8 cellular contexts compared by ENCODE assay signal in the genomic region with DNA sequence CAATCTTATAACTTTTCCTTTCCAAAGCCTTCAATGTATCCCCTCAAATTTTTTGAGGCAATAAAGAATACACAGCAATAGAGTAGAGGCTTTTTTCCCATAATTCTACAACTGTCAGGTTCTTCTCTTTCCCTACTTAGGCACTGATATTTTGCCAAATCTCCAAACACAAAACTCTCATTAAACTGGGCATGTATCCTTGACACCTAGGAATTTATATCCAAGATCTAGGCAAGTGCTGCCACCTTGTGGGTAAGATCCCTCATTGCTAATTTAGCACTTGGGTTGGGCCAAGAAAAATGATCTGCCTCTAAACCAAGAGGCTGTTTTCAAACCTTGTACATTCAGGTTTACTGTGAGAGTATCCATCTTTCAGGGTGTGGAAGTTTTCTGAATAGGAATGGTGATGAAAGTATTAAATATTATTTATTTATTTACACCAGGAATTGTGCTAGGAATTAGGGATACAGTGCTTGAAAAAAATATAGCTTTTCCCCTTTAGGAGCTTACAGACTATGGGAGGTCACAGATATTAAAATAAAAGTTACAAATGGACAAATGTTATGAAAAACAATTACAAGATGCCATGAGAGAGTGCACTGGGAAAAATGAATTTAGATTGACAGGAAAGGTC. TPM values are rescaled to one million over a fixed set of nuclear protein-coding genes. Genes with fewer than 3 reads are reported as not detected.
DNase-seq lines count a peak whose midpoint lies in the region; ATAC-seq and TF ChIP-seq lines count a peak whose summit lies in the region.

No MANE protein-coding gene starts in this region.

- H3K4me3 Mint-ChIP-seq in Caco-2 (ENCODE audit: unreplicated experiment) = no peak overlapping the region

- H3K36me3 Mint-ChIP-seq in Caco-2 (ENCODE audit: insufficient read depth, unreplicated experiment) = peaks cover 5% of the 10 kb centered on the region

- H3K9me3 ChIP-seq in Caco-2 (no peaks in the 10 kb centered on the region), NT2/D1 (ENCODE audit: insufficient read depth, low read length) (peaks cover 11% of the 10 kb centered on the region; the same call in 1 of the 2 replicates), trophoblast cell (ENCODE audit: insufficient read depth, low read depth, low read length) (no peaks in the 10 kb centered on the region)

- no peak overlapping the region for H2BK5ac ChIP-seq in trophoblast cell (ENCODE audit: low read depth, low read length, poor library complexity)

- H4K8ac ChIP-seq in trophoblast cell (ENCODE audit: low read depth, low read length) = no peak overlapping the region

- BruUV-seq in Caco-2 (replicated peaks; lab: Mats Ljungman, UMichigan) = no TSS peak

- no peaks in the 10 kb centered on the region for H3K27me3 Mint-ChIP-seq in Caco-2 (ENCODE audit: insufficient read depth, unreplicated experiment)

- TF ChIP-seq CTCF in Caco-2 (IDR thresholded peaks at IDR 0.05; ENCODE audit: insufficient read depth in 1 of 2, low read depth in 1 of 2, low read length in 1 of 2, severe bottlenecking in 1 of 2, unreplicated experiment in 1 of 2) = peak; percentile 74 to 79

- H3K4ac ChIP-seq in trophoblast cell (ENCODE audit: low read depth, low read length) = no peak overlapping the region

- no peak for ATAC-seq in HG03280 (IDR thresholded peaks at IDR 0.05; ENCODE audit: unreplicated experiment)

- no peak overlapping the region for H4K91ac ChIP-seq in trophoblast cell (ENCODE audit: low read depth, low read length)

- peak; percentile 57 to 68 for DNase-seq in Caco-2
- peak; percentile 40 for DNase-seq in HPDE6-E6E7 (ENCODE audit: extremely low spot score)
- peak; percentile 55 for DNase-seq in NT2/D1 (ENCODE audit: low read depth, low spot score)
- DNase-seq in activated naive CD4-positive, alpha-beta T cell treated with Interleukin-2 at 50 U/mL for 16 hours = peak; percentile 53
- DNase-seq in germinal center (ENCODE audit: low spot score) = peak; percentile 66
- peak; percentile 43 to 86 for DNase-seq in trophoblast cell
- DNase-seq in mesenteric fat pad (ENCODE audit: low spot score) = no peak

- no peak overlapping the region for H3K27ac ChIP-seq in trophoblast cell (ENCODE audit: low read depth, low read length)

- POLR2A ChIA-PET in Caco-2 (lab: Charles Lee) = no interaction called here

- H3K9ac ChIP-seq in NT2/D1 (ENCODE audit: insufficient read length, low read depth) = no peak overlapping the region
- no peak overlapping the region for H3K9ac ChIP-seq in trophoblast cell (ENCODE audit: low read length)

- no peaks in the 10 kb centered on the region for H3K79me1 ChIP-seq in trophoblast cell (ENCODE audit: low read length)

- no peaks in the 10 kb centered on the region for H3K4me1 Mint-ChIP-seq in Caco-2 (ENCODE audit: low read depth, unreplicated experiment)

- H4K12ac ChIP-seq in trophoblast cell (ENCODE audit: low read depth, low read length) = no peak overlapping the region

- H3K27ac Mint-ChIP-seq in Caco-2 (ENCODE audit: unreplicated experiment) = no peak overlapping the region

- no peak overlapping the region for H2BK12ac ChIP-seq in trophoblast cell (ENCODE audit: low read length)

- no peaks in the 10 kb centered on the region for H3K79me2 ChIP-seq in trophoblast cell (ENCODE audit: control insufficient read depth, insufficient read depth, low read length, poor library complexity)

- CTCF ChIA-PET in Caco-2 (lab: Charles Lee) = interaction anchor here (0.6 to 2.0 kb wide), 14 partner anchors 17 to 758 kb away, joined by 3 to 16 read pairs (median 4); a partner anchor contains a TSS

- intact Hi-C loops in Caco-2 (cut with micrococcal nuclease; ENCODE audit: unreplicated experiment) = loop anchor here (1.0 to 5.0 kb wide), 3 partner anchors 147 to 758 kb away; a partner anchor contains a TSS

- H3K9me3 Mint-ChIP-seq in Caco-2 (ENCODE audit: unreplicated experiment) = peaks cover 7% of the 10 kb centered on the region

- H3K4me2 ChIP-seq in trophoblast cell (ENCODE audit: low read length) = no peak overlapping the region

- no peaks in the 10 kb centered on the region for H3K4me1 ChIP-seq in Caco-2
- no peaks in the 10 kb centered on the region for H3K4me1 ChIP-seq in NT2/D1 (ENCODE audit: insufficient read depth, insufficient read length)
- no peaks in the 10 kb centered on the region for H3K4me1 ChIP-seq in trophoblast cell (ENCODE audit: control insufficient read depth in 1 of 2, insufficient read depth in 2 of 2, low read length in 2 of 2)

- H3K36me3 ChIP-seq in Caco-2 (ENCODE audit: control insufficient read depth, insufficient read depth, low read length) (peaks cover 5% of the 10 kb centered on the region; the same call in 1 of the 2 replicates), NT2/D1 (ENCODE audit: insufficient read depth, insufficient read length, low read length) (peaks cover 47% of the 10 kb centered on the region), trophoblast cell (ENCODE audit: control insufficient read depth in 1 of 2, insufficient read depth in 2 of 2, low read length in 2 of 2) (peaks cover 8 to 18% of the 10 kb centered on the region in 2 experiments)

- no peak overlapping the region for H3K14ac ChIP-seq in trophoblast cell (ENCODE audit: low read length)

- no peak overlapping the region for H2BK120ac ChIP-seq in trophoblast cell (ENCODE audit: insufficient read depth, low read length, poor library complexity)

- no peak overlapping the region for H2AFZ ChIP-seq in trophoblast cell (ENCODE audit: insufficient read depth, low read length, poor library complexity)

- H3K27me3 ChIP-seq in Caco-2 (replicated peaks; ENCODE audit: control insufficient read depth, insufficient read depth, low read length) (no peaks in the 10 kb centered on the region), NT2/D1 (ENCODE audit: insufficient read depth, insufficient read length) (no peaks in the 10 kb centered on the region), trophoblast cell (ENCODE audit: insufficient read depth, low read length) (no peaks in the 10 kb centered on the region)

- no peak overlapping the region for H3K18ac ChIP-seq in trophoblast cell (ENCODE audit: low read length)

- H2AK5ac ChIP-seq in trophoblast cell (ENCODE audit: low read length) = no peak overlapping the region

- H3K23ac ChIP-seq in trophoblast cell (ENCODE audit: low read length) = no peak overlapping the region

- H3K4me3 ChIP-seq in Caco-2 (ENCODE audit: low read depth, low read length) (no peak overlapping the region), NT2/D1 (ENCODE audit: insufficient read length, low read depth) (no peak overlapping the region), trophoblast cell (ENCODE audit: low read depth, low read length) (no peak overlapping the region)

RNA-seq across cellular contexts. Expression of a gene that starts 17.6 kb away (rescaled TPM):
- total RNA-seq in Caco-2 (2022) (20.7 and 21.4 TPM in 2 replicates), mesenteric fat pad (19.8 TPM)
- polyA plus RNA-seq in trophoblast cell (2013) = 12.4 TPM in 2 replicates

RNA-seq across cellular contexts. Expression of a gene that starts 18.1 kb away (rescaled TPM):
- 59.7 and 66.9 TPM in 2 replicates for total RNA-seq in Caco-2 (2022)
- 25.6 and 27.9 TPM in 2 replicates for polyA plus RNA-seq in trophoblast cell (2013)
- 21.3 TPM for total RNA-seq in mesenteric fat pad
